In genomic region chr3:88112329-88112728, GRCh38 we compare ENCODE assay signal across 19 cellular contexts.
"Had no signal": no experiment of that assay in that cellular context is flagged by ENCODE, and none has a peak within 500 bp of the region (broad histone marks: within the 10 kb centered on the region; RNA-seq: fewer than 3 reads in every experiment).

No MANE protein-coding gene starts in this region.

- H3K36me3 ChIP-seq: colonic mucosa, thoracic aorta had no signal

- ATAC-seq: left lobe of liver; naive thymus-derived CD4-positive, alpha-beta T cell; sciatic nerve had no signal

- H3K4me3 ChIP-seq: colonic mucosa, skin epidermis, stomach, thoracic aorta, transverse colon had no signal

- H3K9me3 ChIP-seq: colonic mucosa, stomach, thoracic aorta, transverse colon had no signal

- DNase-seq: colonic mucosa; dermis blood vessel endothelial cell; erythroblast; foreskin melanocyte; head of caudate nucleus; hippocampal formation; kidney glomerular epithelial cell; mammary epithelial cell; naive thymus-derived CD4-positive, alpha-beta T cell; nephron progenitor cell; stimulated activated CD4-positive, alpha-beta T cell treated with anti-CD3 and anti-CD28 coated beads, Interleukin-12 subunit alpha, Interleukin-12 subunit beta, amount 100 ng/mL, for 4 hours; stimulated activated naive CD4-positive, alpha-beta T cell; stomach; substantia nigra; transverse colon had no signal

- H3K27ac ChIP-seq: colonic mucosa, skin epidermis, stomach, thoracic aorta, transverse colon had no signal
